In genomic region chr14:59117754-59118153, GRCh38 we compare ENCODE assay signal across 24 cellular contexts.
"Had no signal": no experiment of that assay in that cellular context is flagged by ENCODE, and none has a peak within 500 bp of the region (broad histone marks: within the 10 kb centered on the region; RNA-seq: fewer than 3 reads in every experiment).

No MANE protein-coding gene starts in this region.

- H3K4me1 ChIP-seq: gastroesophageal sphincter, heart left ventricle, lower lobe of right lung, psoas muscle, sigmoid colon, upper lobe of right lung, vagina had no signal

- H3K4me3 ChIP-seq: gastroesophageal sphincter, heart left ventricle, lower lobe of right lung, psoas muscle, sigmoid colon, transverse colon, upper lobe of right lung, vagina had no signal

- H3K9me3 Mint-ChIP-seq: effector memory CD8-positive, alpha-beta T cell; immature natural killer cell; naive thymus-derived CD4-positive, alpha-beta T cell; stimulated activated memory B cell treated with anti-CD40 and anti-IgM and Interleukin-4, amounts not matched to agents 10 μg/mL and 1 μg/mL and 100 μg/mL, for 72 hours; stimulated activated naive CD8-positive, alpha-beta T cell treated with anti-CD3 and anti-CD28 coated beads, Interleukin-15, Interleukin-2, amounts not matched to agents 100 ng/mL and 50 ng/mL, for 24 hours had no signal

- H3K27ac ChIP-seq: foreskin keratinocyte, gastroesophageal sphincter, heart left ventricle, lower lobe of right lung, psoas muscle, sigmoid colon, transverse colon, upper lobe of right lung, vagina had no signal

- H3K27ac Mint-ChIP-seq: effector memory CD8-positive, alpha-beta T cell; immature natural killer cell; naive thymus-derived CD4-positive, alpha-beta T cell; nephron progenitor cell; stimulated activated memory B cell treated with anti-CD40 and anti-IgM and Interleukin-4, amounts not matched to agents 10 μg/mL and 1 μg/mL and 100 μg/mL, for 72 hours; stimulated activated naive CD8-positive, alpha-beta T cell treated with anti-CD3 and anti-CD28 coated beads, Interleukin-15, Interleukin-2, amounts not matched to agents 100 ng/mL and 50 ng/mL, for 24 hours had no signal

- H3K4me3 Mint-ChIP-seq: effector memory CD8-positive, alpha-beta T cell; immature natural killer cell; naive thymus-derived CD4-positive, alpha-beta T cell; nephron progenitor cell; stimulated activated memory B cell treated with anti-CD40 and anti-IgM and Interleukin-4, amounts not matched to agents 10 μg/mL and 1 μg/mL and 100 μg/mL, for 72 hours; stimulated activated naive CD8-positive, alpha-beta T cell treated with anti-CD3 and anti-CD28 coated beads, Interleukin-15, Interleukin-2, amounts not matched to agents 100 ng/mL and 50 ng/mL, for 24 hours had no signal

- H3K36me3 ChIP-seq: gastroesophageal sphincter, heart left ventricle, lower lobe of right lung, sigmoid colon, transverse colon, upper lobe of right lung, vagina had no signal

- H3K27me3 Mint-ChIP-seq: stimulated activated memory B cell treated with anti-CD40 and anti-IgM and Interleukin-4, amounts not matched to agents 10 μg/mL and 1 μg/mL and 100 μg/mL, for 72 hours had no signal

- H3K4me1 Mint-ChIP-seq: immature natural killer cell; stimulated activated memory B cell treated with anti-CD40 and anti-IgM and Interleukin-4, amounts not matched to agents 10 μg/mL and 1 μg/mL and 100 μg/mL, for 72 hours had no signal

- DNase-seq: cerebellar nuclear complex; cortex of kidney; effector memory CD8-positive, alpha-beta T cell; heart left ventricle; hippocampal formation; immature natural killer cell; islet precursor cell; left ventricle myocardium superior; lower lobe of right lung; naive thymus-derived CD4-positive, alpha-beta T cell; nephron progenitor cell; nucleus accumbens; psoas muscle; right cardiac atrium; sigmoid colon; stimulated activated CD4-positive, alpha-beta T cell treated with anti-CD3 and anti-CD28 coated beads, Interleukin-2, amount 100 ng/mL, for 24 hours; stimulated activated CD4-positive, alpha-beta T cell treated with anti-CD3 and anti-CD28 coated beads, Interleukin-4, amount 100 ng/mL, for 24 hours; transverse colon; upper lobe of right lung had no signal

- H3K36me3 Mint-ChIP-seq: immature natural killer cell; naive thymus-derived CD4-positive, alpha-beta T cell; stimulated activated memory B cell treated with anti-CD40 and anti-IgM and Interleukin-4, amounts not matched to agents 10 μg/mL and 1 μg/mL and 100 μg/mL, for 72 hours had no signal

- ATAC-seq: effector memory CD8-positive, alpha-beta T cell; gastroesophageal sphincter; heart left ventricle; left ventricle myocardium superior; lower lobe of right lung; naive thymus-derived CD4-positive, alpha-beta T cell; psoas muscle; right cardiac atrium; stimulated activated memory B cell treated with anti-CD40 and anti-IgM and Interleukin-4, amounts not matched to agents 10 μg/mL and 1 μg/mL and 100 μg/mL, for 72 hours; upper lobe of right lung had no signal

- H3K27me3 ChIP-seq: gastroesophageal sphincter, heart left ventricle, sigmoid colon, transverse colon, upper lobe of right lung, vagina had no signal

- H3K9me3 ChIP-seq: gastroesophageal sphincter, heart left ventricle, lower lobe of right lung, psoas muscle, sigmoid colon, transverse colon, upper lobe of right lung, vagina had no signal
